Comparison of ENCODE assay signal across 15 cellular contexts in the genomic region with DNA sequence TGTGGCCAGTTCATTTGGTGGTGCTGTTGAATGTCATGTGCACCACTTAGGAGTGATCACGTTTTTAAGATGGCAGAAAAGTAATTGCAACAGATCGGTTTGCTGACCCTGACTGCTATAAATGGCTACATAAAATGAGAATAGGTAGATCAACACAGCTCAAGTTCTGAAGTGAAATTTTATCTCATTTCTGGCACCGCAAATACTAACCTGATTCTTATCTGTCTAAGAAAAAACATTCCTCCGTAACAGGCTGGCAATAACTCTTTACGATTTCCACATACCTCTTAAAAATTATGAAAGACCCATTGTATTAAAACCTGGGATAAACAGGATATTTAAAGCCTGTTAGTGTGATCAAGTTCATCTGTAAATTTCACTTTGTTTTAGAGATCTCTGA.
DNase-seq lines count a peak whose midpoint lies in the region; ATAC-seq and TF ChIP-seq lines count a peak whose summit lies in the region.
"Had no signal": no experiment of that assay in that cellular context is flagged by ENCODE, and none has a peak within 500 bp of the region (broad histone marks: within the 10 kb centered on the region; RNA-seq: fewer than 3 reads in every experiment).

No MANE protein-coding gene starts in this region.

- CTCF ChIA-PET in Panc1 (lab: Charles Lee) = no interaction called here

- TF ChIP-seq CTCF in Panc1 (IDR thresholded peaks at IDR 0.05) (no peak), fibroblast of the aortic adventitia (IDR thresholded peaks at IDR 0.05; ENCODE audit: insufficient read depth, low read length) (no peak), retinal pigment epithelial cell (conservative IDR thresholded peaks at IDR 0.05; ENCODE audit: low read depth, low read length) (no peak)

- intact Hi-C loops in Panc1 (cut with micrococcal nuclease; ENCODE audit: unreplicated experiment) = no loop called here

- in situ Hi-C loops in Panc1 (cut with HindIII; ENCODE audit: low pct_unique_long_range_greater_than_20kb, low sequenced_read_pairs) = no loop called here

- H3K36me3 ChIP-seq in Panc1 (ENCODE audit: control insufficient read depth, insufficient read depth, low read length) = no peaks in the 10 kb centered on the region
- H3K36me3 ChIP-seq: BE2C had no signal

- peaks cover 19% of the 10 kb centered on the region for H3K4me1 ChIP-seq in Panc1 (ENCODE audit: control insufficient read depth, insufficient read depth, low read length)
- H3K4me1 ChIP-seq: BE2C had no signal

- BruUV-seq in Panc1 (replicated peaks; lab: Mats Ljungman, UMichigan) = no TSS peak

- peak overlapping the region; percentile 77; the same call in 1 of the 2 replicates for H3K27ac ChIP-seq in Panc1 (ENCODE audit: low read length)

- POLR2A ChIA-PET in Panc1 (lab: Charles Lee) = interaction anchor here (0.6 kb wide), 1 partner anchor 665 kb away, joined by 4 read pairs; no protein-coding TSS in a partner anchor

- H3K9me3 ChIP-seq in Panc1 (ENCODE audit: control insufficient read depth, insufficient read depth, low read depth, low read length) = no peaks in the 10 kb centered on the region
- H3K9me3 ChIP-seq: BE2C had no signal

- DNase-seq in HT-29 (ENCODE audit: low spot score) (peak; percentile 66), Panc1 (ENCODE audit: low read depth, low spot score) (no peak), fibroblast of the aortic adventitia (ENCODE audit: low read depth) (peak; percentile 32), retinal pigment epithelial cell (ENCODE audit: low read depth) (peak; percentile 78), superior temporal gyrus (ENCODE audit: extremely low spot score) (no peak), NCI-H1694 (lab: John Stamatoyannopoulos, UW) (no peak), RPMI8226 (no peak)
- DNase-seq: activated CD4-positive, alpha-beta T cell treated with anti-CD3 and anti-CD28 coated beads for 1 hour; BE2C; cortex of kidney; glutamatergic neuron; NCI-H1930; posterior cingulate gyrus; stimulated activated naive CD8-positive, alpha-beta T cell treated with anti-CD3 and anti-CD28 coated beads, Interleukin-15, amount 100 ng/mL, for 72 hours; T-helper 2 cell had no signal

- peak; percentile 86 for ATAC-seq in Panc1
- ATAC-seq: stimulated activated naive CD8-positive, alpha-beta T cell treated with anti-CD3 and anti-CD28 coated beads, Interleukin-15, amount 100 ng/mL, for 72 hours had no signal

- H3K4me3 ChIP-seq in Panc1 (ENCODE audit: low read depth in 2 of 2, low read length in 2 of 2) (no peak overlapping the region), fibroblast of the aortic adventitia (ENCODE audit: low read depth, low read length) (no peak overlapping the region), retinal pigment epithelial cell (ENCODE audit: low read length) (no peak overlapping the region)

- H3K27me3 ChIP-seq in Panc1 (ENCODE audit: control insufficient read depth, insufficient read depth, low read length) = no peaks in the 10 kb centered on the region
- H3K27me3 ChIP-seq: BE2C had no signal

Comparison
In these comparisons a context has a peak if more than half of its experiments do, and no peak if none do; other contexts are left out.
1. DNase-seq: peak in HT-29 (single experiment), fibroblast of the aortic adventitia (single experiment) and retinal pigment epithelial cell (single experiment); none in Panc1 (single experiment), superior temporal gyrus (single experiment), NCI-H1694 (single experiment) and RPMI8226 (single experiment).